ENCODE assay signal across 1 cellular context in the genomic region with DNA sequence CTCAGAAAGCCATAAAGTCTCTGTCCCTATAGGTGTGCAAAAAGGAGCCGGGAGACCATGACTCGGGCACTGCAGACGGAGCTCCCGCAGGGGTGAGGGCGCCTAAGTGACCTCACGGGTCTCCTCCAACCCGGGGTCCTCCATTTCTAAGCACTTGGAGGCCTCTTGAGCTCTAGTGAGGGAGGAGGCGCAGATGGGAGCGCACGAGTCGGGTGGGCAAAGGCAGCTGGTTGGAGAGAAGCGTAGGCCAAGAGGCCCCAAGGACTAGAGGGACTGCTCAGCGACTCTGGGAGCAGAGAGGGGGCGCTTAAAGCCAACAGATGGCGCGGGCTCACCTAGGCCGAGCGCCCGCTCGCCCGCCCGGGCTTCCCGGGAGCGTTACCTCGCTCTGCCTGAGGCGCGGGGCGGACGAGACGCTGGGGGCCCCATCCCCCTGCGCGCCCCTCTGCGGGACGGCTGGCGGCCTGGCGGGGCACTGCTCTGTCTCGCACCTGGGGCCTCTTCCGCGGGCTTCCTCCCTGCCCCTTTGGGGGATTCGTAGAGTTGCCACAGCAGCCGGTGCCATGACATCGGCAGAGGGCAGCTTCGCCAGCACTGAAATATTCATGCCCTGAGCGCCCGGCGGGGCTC.
TF ChIP-seq lines count a peak whose summit lies in the region.

No MANE protein-coding gene starts in this region.

TF ChIP-seq in HEK293, 187 proteins besides CTCF, POLR2A, EP300 and RAD21 (continued from another document and continues in another):
- TF ChIP-seq, protein P1, sequence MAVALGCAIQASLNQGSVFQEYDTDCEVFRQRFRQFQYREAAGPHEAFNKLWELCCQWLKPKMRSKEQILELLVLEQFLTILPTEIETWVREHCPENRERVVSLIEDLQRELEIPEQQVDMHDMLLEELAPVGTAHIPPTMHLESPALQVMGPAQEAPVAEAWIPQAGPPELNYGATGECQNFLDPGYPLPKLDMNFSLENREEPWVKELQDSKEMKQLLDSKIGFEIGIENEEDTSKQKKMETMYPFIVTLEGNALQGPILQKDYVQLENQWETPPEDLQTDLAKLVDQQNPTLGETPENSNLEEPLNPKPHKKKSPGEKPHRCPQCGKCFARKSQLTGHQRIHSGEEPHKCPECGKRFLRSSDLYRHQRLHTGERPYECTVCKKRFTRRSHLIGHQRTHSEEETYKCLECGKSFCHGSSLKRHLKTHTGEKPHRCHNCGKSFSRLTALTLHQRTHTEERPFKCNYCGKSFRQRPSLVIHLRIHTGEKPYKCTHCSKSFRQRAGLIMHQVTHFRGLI (tag by site-specific recombination; IDR thresholded peaks at IDR 0.05) = peak; percentile 55
- TF ChIP-seq, protein P2, sequence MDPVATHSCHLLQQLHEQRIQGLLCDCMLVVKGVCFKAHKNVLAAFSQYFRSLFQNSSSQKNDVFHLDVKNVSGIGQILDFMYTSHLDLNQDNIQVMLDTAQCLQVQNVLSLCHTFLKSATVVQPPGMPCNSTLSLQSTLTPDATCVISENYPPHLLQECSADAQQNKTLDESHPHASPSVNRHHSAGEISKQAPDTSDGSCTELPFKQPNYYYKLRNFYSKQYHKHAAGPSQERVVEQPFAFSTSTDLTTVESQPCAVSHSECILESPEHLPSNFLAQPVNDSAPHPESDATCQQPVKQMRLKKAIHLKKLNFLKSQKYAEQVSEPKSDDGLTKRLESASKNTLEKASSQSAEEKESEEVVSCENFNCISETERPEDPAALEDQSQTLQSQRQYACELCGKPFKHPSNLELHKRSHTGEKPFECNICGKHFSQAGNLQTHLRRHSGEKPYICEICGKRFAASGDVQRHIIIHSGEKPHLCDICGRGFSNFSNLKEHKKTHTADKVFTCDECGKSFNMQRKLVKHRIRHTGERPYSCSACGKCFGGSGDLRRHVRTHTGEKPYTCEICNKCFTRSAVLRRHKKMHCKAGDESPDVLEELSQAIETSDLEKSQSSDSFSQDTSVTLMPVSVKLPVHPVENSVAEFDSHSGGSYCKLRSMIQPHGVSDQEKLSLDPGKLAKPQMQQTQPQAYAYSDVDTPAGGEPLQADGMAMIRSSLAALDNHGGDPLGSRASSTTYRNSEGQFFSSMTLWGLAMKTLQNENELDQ (tag by site-specific recombination; IDR thresholded peaks at IDR 0.05; ENCODE audit: low read depth) = no peak
- TF ChIP-seq ZNF530 (tag by site-specific recombination; IDR thresholded peaks at IDR 0.05; ENCODE audit: low read depth) (no peak), ZNF114 (tag by site-specific recombination; IDR thresholded peaks at IDR 0.05) (no peak), HOXA7 (CRISPR knock-in tag; IDR thresholded peaks at IDR 0.05; ENCODE audit: borderline replicate concordance) (no peak), GFI1B (tag by site-specific recombination; IDR thresholded peaks at IDR 0.05) (no peak), ZNF677 (tag by site-specific recombination; IDR thresholded peaks at IDR 0.05) (0 out of 2 replicates have a peak, but pooled peaks have one; percentile 12), ZNF433 (tag by site-specific recombination; IDR thresholded peaks at IDR 0.05; ENCODE audit: low read depth) (no peak), KLF7 (tag by site-specific recombination; IDR thresholded peaks at IDR 0.05; ENCODE audit: borderline replicate concordance) (no peak), ZNF426 (tag by site-specific recombination; IDR thresholded peaks at IDR 0.05) (no peak), ZNF174 (tag by site-specific recombination; IDR thresholded peaks at IDR 0.05) (no peak), IKZF3 (tag by site-specific recombination; IDR thresholded peaks at IDR 0.05) (0 out of 2 replicates have a peak, but pooled peaks have one; percentile 43), ZNF555 (tag by site-specific recombination; conservative IDR thresholded peaks at IDR 0.05) (no peak), FEZF1 (tag by site-specific recombination; IDR thresholded peaks at IDR 0.05) (no peak), ZNF654 (tag by site-specific recombination; IDR thresholded peaks at IDR 0.05; ENCODE audit: low read depth) (peak; percentile 41), MZF1 (tag by site-specific recombination; IDR thresholded peaks at IDR 0.05; ENCODE audit: borderline replicate concordance) (no peak), ZNF629 (tag by site-specific recombination; IDR thresholded peaks at IDR 0.05) (no peak), ZNF707 (tag by site-specific recombination; IDR thresholded peaks at IDR 0.05) (no peak), ZNF776 (tag by site-specific recombination; IDR thresholded peaks at IDR 0.05; ENCODE audit: borderline replicate concordance) (no peak), SP3 (tag by site-specific recombination; IDR thresholded peaks at IDR 0.05) (no peak), ZNF214 (tag by site-specific recombination; IDR thresholded peaks at IDR 0.05; ENCODE audit: borderline replicate concordance) (no peak), ZNF366 (tag by site-specific recombination; conservative IDR thresholded peaks at IDR 0.05) (no peak), ZFP41 (tag by site-specific recombination; IDR thresholded peaks at IDR 0.05; ENCODE audit: borderline replicate concordance) (no peak), ZNF350 (tag by site-specific recombination; IDR thresholded peaks at IDR 0.05) (no peak), ZNF48 (tag by site-specific recombination; IDR thresholded peaks at IDR 0.05) (no peak), ZNF157 (tag by site-specific recombination; IDR thresholded peaks at IDR 0.05) (no peak), ZNF335 (tag by site-specific recombination; conservative IDR thresholded peaks at IDR 0.05) (peak; percentile 90), ZIC2 (tag by site-specific recombination; IDR thresholded peaks at IDR 0.05) (peak; percentile 82), EGR2 (tag by site-specific recombination; IDR thresholded peaks at IDR 0.05; ENCODE audit: low read depth) (no peak), GLIS2 (tag by site-specific recombination; IDR thresholded peaks at IDR 0.05) (peak; percentile 84), ZNF76 (tag by site-specific recombination; IDR thresholded peaks at IDR 0.05; ENCODE audit: borderline replicate concordance, low read depth) (peak; percentile 34; the same call in 1 of the 2 replicates), ZBTB8A (tag by site-specific recombination; IDR thresholded peaks at IDR 0.05) (peak; percentile 85), ZNF37A (tag by site-specific recombination; IDR thresholded peaks at IDR 0.05) (no peak), ZNF621 (tag by site-specific recombination; IDR thresholded peaks at IDR 0.05) (no peak), ZNF341 (tag by site-specific recombination; IDR thresholded peaks at IDR 0.05; ENCODE audit: low read depth) (no peak)
- TF ChIP-seq, protein P3, sequence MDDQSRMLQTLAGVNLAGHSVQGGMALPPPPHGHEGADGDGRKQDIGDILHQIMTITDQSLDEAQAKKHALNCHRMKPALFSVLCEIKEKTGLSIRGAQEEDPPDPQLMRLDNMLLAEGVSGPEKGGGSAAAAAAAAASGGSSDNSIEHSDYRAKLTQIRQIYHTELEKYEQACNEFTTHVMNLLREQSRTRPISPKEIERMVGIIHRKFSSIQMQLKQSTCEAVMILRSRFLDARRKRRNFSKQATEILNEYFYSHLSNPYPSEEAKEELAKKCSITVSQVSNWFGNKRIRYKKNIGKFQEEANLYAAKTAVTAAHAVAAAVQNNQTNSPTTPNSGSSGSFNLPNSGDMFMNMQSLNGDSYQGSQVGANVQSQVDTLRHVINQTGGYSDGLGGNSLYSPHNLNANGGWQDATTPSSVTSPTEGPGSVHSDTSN (CRISPR knock-in tag; IDR thresholded peaks at IDR 0.05) = no peak
- TF ChIP-seq, protein P4, sequence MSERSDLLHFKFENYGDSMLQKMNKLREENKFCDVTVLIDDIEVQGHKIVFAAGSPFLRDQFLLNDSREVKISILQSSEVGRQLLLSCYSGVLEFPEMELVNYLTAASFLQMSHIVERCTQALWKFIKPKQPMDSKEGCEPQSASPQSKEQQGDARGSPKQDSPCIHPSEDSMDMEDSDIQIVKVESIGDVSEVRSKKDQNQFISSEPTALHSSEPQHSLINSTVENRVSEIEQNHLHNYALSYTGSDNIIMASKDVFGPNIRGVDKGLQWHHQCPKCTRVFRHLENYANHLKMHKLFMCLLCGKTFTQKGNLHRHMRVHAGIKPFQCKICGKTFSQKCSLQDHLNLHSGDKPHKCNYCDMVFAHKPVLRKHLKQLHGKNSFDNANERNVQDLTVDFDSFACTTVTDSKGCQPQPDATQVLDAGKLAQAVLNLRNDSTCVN (tag by site-specific recombination; optimal IDR thresholded peaks at IDR 0.05) = peak; percentile 70
- TF ChIP-seq, protein P5, sequence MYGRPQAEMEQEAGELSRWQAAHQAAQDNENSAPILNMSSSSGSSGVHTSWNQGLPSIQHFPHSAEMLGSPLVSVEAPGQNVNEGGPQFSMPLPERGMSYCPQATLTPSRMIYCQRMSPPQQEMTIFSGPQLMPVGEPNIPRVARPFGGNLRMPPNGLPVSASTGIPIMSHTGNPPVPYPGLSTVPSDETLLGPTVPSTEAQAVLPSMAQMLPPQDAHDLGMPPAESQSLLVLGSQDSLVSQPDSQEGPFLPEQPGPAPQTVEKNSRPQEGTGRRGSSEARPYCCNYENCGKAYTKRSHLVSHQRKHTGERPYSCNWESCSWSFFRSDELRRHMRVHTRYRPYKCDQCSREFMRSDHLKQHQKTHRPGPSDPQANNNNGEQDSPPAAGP (tag by site-specific recombination; IDR thresholded peaks at IDR 0.05) = peak; percentile 61
- TF ChIP-seq, protein P6, sequence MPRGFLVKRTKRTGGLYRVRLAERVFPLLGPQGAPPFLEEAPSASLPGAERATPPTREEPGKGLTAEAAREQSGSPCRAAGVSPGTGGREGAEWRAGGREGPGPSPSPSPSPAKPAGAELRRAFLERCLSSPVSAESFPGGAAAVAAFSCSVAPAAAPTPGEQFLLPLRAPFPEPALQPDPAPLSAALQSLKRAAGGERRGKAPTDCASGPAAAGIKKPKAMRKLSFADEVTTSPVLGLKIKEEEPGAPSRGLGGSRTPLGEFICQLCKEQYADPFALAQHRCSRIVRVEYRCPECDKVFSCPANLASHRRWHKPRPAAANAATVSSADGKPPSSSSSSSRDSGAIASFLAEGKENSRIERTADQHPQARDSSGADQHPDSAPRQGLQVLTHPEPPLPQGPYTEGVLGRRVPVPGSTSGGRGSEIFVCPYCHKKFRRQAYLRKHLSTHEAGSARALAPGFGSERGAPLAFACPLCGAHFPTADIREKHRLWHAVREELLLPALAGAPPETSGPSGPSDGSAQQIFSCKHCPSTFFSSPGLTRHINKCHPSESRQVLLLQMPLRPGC (tag by site-specific recombination; IDR thresholded peaks at IDR 0.05) = no peak
- TF ChIP-seq, protein P7, sequence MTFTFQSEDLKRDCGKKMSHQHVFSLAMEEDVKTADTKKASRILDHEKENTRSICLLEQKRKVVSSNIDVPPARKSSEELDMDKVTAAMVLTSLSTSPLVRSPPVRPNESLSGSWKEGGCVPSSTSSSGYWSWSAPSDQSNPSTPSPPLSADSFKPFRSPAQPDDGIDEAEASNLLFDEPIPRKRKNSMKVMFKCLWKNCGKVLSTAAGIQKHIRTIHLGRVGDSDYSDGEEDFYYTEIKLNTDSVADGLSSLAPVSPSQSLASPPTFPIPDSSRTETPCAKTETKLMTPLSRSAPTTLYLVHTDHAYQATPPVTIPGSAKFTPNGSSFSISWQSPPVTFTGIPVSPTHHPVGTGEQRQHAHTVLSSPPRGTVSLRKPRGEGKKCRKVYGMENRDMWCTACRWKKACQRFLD (tag by site-specific recombination; IDR thresholded peaks at IDR 0.05) = no peak
- TF ChIP-seq, protein P8, sequence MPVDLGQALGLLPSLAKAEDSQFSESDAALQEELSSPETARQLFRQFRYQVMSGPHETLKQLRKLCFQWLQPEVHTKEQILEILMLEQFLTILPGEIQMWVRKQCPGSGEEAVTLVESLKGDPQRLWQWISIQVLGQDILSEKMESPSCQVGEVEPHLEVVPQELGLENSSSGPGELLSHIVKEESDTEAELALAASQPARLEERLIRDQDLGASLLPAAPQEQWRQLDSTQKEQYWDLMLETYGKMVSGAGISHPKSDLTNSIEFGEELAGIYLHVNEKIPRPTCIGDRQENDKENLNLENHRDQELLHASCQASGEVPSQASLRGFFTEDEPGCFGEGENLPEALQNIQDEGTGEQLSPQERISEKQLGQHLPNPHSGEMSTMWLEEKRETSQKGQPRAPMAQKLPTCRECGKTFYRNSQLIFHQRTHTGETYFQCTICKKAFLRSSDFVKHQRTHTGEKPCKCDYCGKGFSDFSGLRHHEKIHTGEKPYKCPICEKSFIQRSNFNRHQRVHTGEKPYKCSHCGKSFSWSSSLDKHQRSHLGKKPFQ (tag by site-specific recombination; IDR thresholded peaks at IDR 0.05) = no peak
- TF ChIP-seq, protein P9, sequence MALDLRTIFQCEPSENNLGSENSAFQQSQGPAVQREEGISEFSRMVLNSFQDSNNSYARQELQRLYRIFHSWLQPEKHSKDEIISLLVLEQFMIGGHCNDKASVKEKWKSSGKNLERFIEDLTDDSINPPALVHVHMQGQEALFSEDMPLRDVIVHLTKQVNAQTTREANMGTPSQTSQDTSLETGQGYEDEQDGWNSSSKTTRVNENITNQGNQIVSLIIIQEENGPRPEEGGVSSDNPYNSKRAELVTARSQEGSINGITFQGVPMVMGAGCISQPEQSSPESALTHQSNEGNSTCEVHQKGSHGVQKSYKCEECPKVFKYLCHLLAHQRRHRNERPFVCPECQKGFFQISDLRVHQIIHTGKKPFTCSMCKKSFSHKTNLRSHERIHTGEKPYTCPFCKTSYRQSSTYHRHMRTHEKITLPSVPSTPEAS (tag by site-specific recombination; IDR thresholded peaks at IDR 0.05) = no peak
- TF ChIP-seq, protein P10, sequence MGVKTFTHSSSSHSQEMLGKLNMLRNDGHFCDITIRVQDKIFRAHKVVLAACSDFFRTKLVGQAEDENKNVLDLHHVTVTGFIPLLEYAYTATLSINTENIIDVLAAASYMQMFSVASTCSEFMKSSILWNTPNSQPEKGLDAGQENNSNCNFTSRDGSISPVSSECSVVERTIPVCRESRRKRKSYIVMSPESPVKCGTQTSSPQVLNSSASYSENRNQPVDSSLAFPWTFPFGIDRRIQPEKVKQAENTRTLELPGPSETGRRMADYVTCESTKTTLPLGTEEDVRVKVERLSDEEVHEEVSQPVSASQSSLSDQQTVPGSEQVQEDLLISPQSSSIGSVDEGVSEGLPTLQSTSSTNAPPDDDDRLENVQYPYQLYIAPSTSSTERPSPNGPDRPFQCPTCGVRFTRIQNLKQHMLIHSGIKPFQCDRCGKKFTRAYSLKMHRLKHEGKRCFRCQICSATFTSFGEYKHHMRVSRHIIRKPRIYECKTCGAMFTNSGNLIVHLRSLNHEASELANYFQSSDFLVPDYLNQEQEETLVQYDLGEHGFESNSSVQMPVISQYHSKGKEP (tag by site-specific recombination; IDR thresholded peaks at IDR 0.05) = no peak
- TF ChIP-seq, protein P11, sequence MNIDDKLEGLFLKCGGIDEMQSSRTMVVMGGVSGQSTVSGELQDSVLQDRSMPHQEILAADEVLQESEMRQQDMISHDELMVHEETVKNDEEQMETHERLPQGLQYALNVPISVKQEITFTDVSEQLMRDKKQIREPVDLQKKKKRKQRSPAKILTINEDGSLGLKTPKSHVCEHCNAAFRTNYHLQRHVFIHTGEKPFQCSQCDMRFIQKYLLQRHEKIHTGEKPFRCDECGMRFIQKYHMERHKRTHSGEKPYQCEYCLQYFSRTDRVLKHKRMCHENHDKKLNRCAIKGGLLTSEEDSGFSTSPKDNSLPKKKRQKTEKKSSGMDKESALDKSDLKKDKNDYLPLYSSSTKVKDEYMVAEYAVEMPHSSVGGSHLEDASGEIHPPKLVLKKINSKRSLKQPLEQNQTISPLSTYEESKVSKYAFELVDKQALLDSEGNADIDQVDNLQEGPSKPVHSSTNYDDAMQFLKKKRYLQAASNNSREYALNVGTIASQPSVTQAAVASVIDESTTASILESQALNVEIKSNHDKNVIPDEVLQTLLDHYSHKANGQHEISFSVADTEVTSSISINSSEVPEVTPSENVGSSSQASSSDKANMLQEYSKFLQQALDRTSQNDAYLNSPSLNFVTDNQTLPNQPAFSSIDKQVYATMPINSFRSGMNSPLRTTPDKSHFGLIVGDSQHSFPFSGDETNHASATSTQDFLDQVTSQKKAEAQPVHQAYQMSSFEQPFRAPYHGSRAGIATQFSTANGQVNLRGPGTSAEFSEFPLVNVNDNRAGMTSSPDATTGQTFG (tag by site-specific recombination; IDR thresholded peaks at IDR 0.05; ENCODE audit: borderline replicate concordance) = no peak
